Comparison of ENCODE assay signal across 8 cellular contexts in the genomic region with DNA sequence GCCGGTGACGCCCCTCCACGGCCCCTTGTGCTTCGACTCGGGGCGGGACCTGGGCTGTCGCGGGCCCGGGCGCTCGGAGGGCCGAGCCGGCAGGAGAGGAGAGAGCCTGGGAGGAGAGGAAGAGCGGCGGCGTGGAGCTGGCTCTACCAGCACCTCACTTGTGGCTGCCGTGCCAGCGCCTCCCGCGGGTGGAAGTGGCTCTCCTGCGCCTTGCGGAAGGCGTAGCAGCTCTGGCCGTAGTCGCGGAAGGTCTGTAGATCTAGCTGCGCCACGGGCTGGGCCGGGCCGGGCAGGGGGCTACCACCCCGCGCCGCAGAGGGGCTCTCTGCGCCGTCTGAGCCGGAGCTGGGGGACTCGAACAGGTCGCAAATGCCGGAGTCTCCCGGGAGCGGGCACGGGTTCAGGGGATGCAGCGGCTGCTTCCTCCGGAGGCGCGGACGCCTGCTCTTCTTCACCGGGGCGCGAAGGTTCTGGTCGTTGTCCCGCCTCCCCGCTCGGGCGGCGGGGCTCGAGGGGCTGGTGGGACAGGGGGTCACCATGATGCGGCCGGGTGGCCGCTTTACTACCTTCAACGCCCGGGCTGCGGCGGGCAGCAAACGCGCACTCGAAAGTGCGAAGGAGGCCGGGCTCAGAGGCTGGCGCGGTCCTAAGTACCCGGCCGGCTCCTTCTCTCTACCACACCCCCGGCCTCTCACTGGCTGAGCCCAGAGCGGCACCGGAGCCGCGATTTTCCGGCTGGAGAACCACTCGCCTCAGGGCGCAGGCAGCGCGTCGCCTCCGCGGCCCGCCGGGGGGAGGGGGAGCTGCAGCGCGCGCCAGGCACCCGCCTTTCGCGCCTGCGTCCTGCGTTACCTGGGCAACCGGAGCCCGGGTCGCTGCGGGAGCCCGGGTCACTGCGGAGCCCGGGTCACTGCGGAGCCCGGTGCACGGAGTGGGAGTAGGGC. TPM values are rescaled to one million over a fixed set of nuclear protein-coding genes. Genes with fewer than 3 reads are reported as not detected.
DNase-seq lines count a peak whose midpoint lies in the region; ATAC-seq and TF ChIP-seq lines count a peak whose summit lies in the region.

A gene with protein sequence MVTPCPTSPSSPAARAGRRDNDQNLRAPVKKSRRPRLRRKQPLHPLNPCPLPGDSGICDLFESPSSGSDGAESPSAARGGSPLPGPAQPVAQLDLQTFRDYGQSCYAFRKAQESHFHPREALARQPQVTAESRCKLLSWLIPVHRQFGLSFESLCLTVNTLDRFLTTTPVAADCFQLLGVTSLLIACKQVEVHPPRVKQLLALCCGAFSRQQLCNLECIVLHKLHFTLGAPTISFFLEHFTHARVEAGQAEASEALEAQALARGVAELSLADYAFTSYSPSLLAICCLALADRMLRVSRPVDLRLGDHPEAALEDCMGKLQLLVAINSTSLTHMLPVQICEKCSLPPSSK (minus strand): TSS at position 624 of the 944 bp plus-strand sequence. CDS start 85 bp downstream, at position 539.

- peak; percentile 12 for TF ChIP-seq CTCF in GM12873 (IDR thresholded peaks at IDR 0.05; ENCODE audit: insufficient read depth, low read depth, low read length, missing control alignments)

- peaks cover 43% of the 10 kb centered on the region for H3K27me3 ChIP-seq in layer of hippocampus (ENCODE audit: control insufficient read depth, insufficient read depth, low read length)

- peak; percentile 79 to 86 for DNase-seq in NCI-H2081 (lab: John Stamatoyannopoulos, UW)
- peak; percentile 65 for DNase-seq in UCSD-AML1 (lab: John Stamatoyannopoulos, UW; ENCODE audit: unreplicated experiment)
- DNase-seq in cerebellum (ENCODE audit: low spot score), result peak; percentile 84
- DNase-seq in stimulated activated CD4-positive, alpha-beta T cell treated with anti-CD3 and anti-CD28 coated beads, Interleukin-15, amount 100 ng/mL, for 24 hours, result peak; percentile 83

- peak within 1 kb of the TSS; percentile 38 for H3K27ac ChIP-seq in layer of hippocampus (ENCODE audit: low read depth, low read length)

- ATAC-seq in HG02870 (IDR thresholded peaks at IDR 0.05; ENCODE audit: unreplicated experiment) (peak; percentile 34), HG03469 (IDR thresholded peaks at IDR 0.05; ENCODE audit: unreplicated experiment) (no peak)

RNA-seq across cellular contexts. Expression of the gene that starts here (rescaled TPM):
- total RNA-seq in cerebellum, result not detected

Comparison
In these comparisons a context has a peak if more than half of its experiments do, and no peak if none do; other contexts are left out.
1. Peak in DNase-seq in cerebellum; RNA of the gene not detected or under 1 TPM.